Comparison of ENCODE assay signal across 8 cellular contexts in the genomic region with DNA sequence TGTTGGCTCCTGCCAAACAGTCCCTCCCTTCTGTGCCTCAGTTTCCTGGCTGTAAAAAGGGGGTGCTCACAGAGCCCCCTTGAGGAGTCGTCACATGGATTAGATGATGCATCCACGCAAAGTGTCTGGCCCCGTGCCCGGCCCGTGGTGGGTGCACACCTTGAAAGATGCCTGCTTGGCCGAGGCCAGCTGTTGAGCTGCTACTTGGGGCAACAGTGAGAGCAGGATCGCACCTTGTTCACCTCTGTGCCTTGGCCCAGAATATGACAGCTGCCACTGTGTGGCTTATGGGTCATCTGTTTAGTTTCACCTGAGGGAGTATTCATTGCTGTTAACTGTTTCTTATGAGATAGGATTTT. TPM values are rescaled to one million over a fixed set of nuclear protein-coding genes. Genes with fewer than 3 reads are reported as not detected.
A peak's percentile ranks its signal among the peaks of the same experiment; 100 is the strongest.
DNase-seq lines count a peak whose midpoint lies in the region; ATAC-seq and TF ChIP-seq lines count a peak whose summit lies in the region.

No MANE protein-coding gene starts in this region.

- H3K9me3 ChIP-seq in lower lobe of right lung: no peaks in the 10 kb centered on the region

- no peak for TF ChIP-seq CTCF in GM06990 (IDR thresholded peaks at IDR 0.05; ENCODE audit: insufficient read depth, low read length, poor library complexity, severe bottlenecking)
- TF ChIP-seq CTCF in activated CD8-positive, alpha-beta T cell treated with anti-CD3 and anti-CD28 coated beads for 36 hours (IDR thresholded peaks at IDR 0.05): no peak
- no peak for TF ChIP-seq CTCF in lower lobe of right lung (IDR thresholded peaks at IDR 0.05)

- H3K27ac ChIP-seq in lower lobe of right lung: no peak overlapping the region

- H3K27me3 Mint-ChIP-seq in activated CD8-positive, alpha-beta T cell treated with anti-CD3 and anti-CD28 coated beads for 36 hours: no peaks in the 10 kb centered on the region

- H3K4me1 ChIP-seq in lower lobe of right lung: peaks cover 24% of the 10 kb centered on the region

- peaks cover 31% of the 10 kb centered on the region for H3K4me1 Mint-ChIP-seq in activated CD8-positive, alpha-beta T cell treated with anti-CD3 and anti-CD28 coated beads for 36 hours (ENCODE audit: low read depth)

- intact Hi-C loops in activated CD8-positive, alpha-beta T cell treated with anti-CD3 and anti-CD28 coated beads for 36 hours (cut with micrococcal nuclease): no loop called here
- intact Hi-C loops in lower lobe of right lung (cut with DNase I): no loop called here

- ATAC-seq in HG02642 (IDR thresholded peaks at IDR 0.05; ENCODE audit: poor library complexity, unreplicated experiment) (peak; percentile 26), lower lobe of right lung (peak in 1 of 2 donors; percentile 5), GM19455 (IDR thresholded peaks at IDR 0.05; ENCODE audit: unreplicated experiment) (no peak)
- ATAC-seq in activated CD8-positive, alpha-beta T cell treated with anti-CD3 and anti-CD28 coated beads for 36 hours: peak; percentile 9

- POLR2A ChIA-PET in activated CD8-positive, alpha-beta T cell treated with anti-CD3 and anti-CD28 coated beads for 36 hours (lab: Charles Lee): no interaction called here

- no peaks in the 10 kb centered on the region for H3K27me3 ChIP-seq in GM06990 (replicated peaks; ENCODE audit: control insufficient read depth, insufficient read depth, low read length)
- no peaks in the 10 kb centered on the region for H3K27me3 ChIP-seq in lower lobe of right lung (ENCODE audit: low read depth)

- H3K36me3 Mint-ChIP-seq in activated CD8-positive, alpha-beta T cell treated with anti-CD3 and anti-CD28 coated beads for 36 hours (ENCODE audit: low read depth): no peaks in the 10 kb centered on the region

- peak overlapping the region; percentile 23 for H3K4me3 ChIP-seq in GM06990 (replicated peaks; ENCODE audit: low read depth, low read length)
- peak overlapping the region; percentile 57 for H3K4me3 ChIP-seq in lower lobe of right lung

- CTCF ChIA-PET in activated CD8-positive, alpha-beta T cell treated with anti-CD3 and anti-CD28 coated beads for 36 hours (lab: Charles Lee): interaction anchor here (0.7 kb wide), 1 partner anchor 182 kb away, joined by 3 read pairs; no protein-coding TSS in a partner anchor

- no peaks in the 10 kb centered on the region for H3K9me3 Mint-ChIP-seq in activated CD8-positive, alpha-beta T cell treated with anti-CD3 and anti-CD28 coated beads for 36 hours

- no peak for DNase-seq in GM06990 (ENCODE audit: extremely low read depth, insufficient read length)
- no peak for DNase-seq in activated CD8-positive, alpha-beta T cell treated with anti-CD3 and anti-CD28 coated beads for 36 hours
- no peak for DNase-seq in lower lobe of right lung
- DNase-seq in GM03348 (ENCODE audit: low spot score): no peak
- DNase-seq in NCI-H2107 treated with DMSO at 0.1 percent for 48 hours (lab: John Stamatoyannopoulos, UW; ENCODE audit: unreplicated experiment): no peak
- DNase-seq in UCSD-AML1 (lab: John Stamatoyannopoulos, UW; ENCODE audit: unreplicated experiment): no peak

- H3K27ac Mint-ChIP-seq in activated CD8-positive, alpha-beta T cell treated with anti-CD3 and anti-CD28 coated beads for 36 hours: no peak overlapping the region

- no peaks in the 10 kb centered on the region for H3K36me3 ChIP-seq in GM06990 (ENCODE audit: control insufficient read depth, insufficient read depth, low read length)
- no peaks in the 10 kb centered on the region for H3K36me3 ChIP-seq in lower lobe of right lung

- peak overlapping the region; percentile 71 for H3K4me3 Mint-ChIP-seq in activated CD8-positive, alpha-beta T cell treated with anti-CD3 and anti-CD28 coated beads for 36 hours

RNA-seq across cellular contexts. Expression of a gene that starts 17.7 kb away (rescaled TPM):
- 1 to 10 TPM; 4.4 to 4.5 TPM for total RNA-seq in activated CD8-positive, alpha-beta T cell treated with anti-CD3 and anti-CD28 coated beads for 36 hours
- total RNA-seq in lower lobe of right lung: 16.2 TPM
